In genomic region chr11:133809525-133810178, GRCh38 we compare ENCODE assay signal across 18 cellular contexts. TPM values are rescaled to one million over a fixed set of nuclear protein-coding genes. Genes with fewer than 3 reads are reported as not detected.
DNase-seq lines count a peak whose midpoint lies in the region; ATAC-seq and TF ChIP-seq lines count a peak whose summit lies in the region.
"Had no signal": no experiment of that assay in that cellular context is flagged by ENCODE, and none has a peak within 500 bp of the region (broad histone marks: within the 10 kb centered on the region; RNA-seq: fewer than 3 reads in every experiment).

No MANE protein-coding gene starts in this region.

- no peaks in the 10 kb centered on the region for H3K36me3 Mint-ChIP-seq in activated CD8-positive, alpha-beta memory T cell treated with anti-CD3 and anti-CD28 coated beads, Interleukin-2, amount 10 ng/mL, durations not matched to agents 7 days and 5 days
- no peaks in the 10 kb centered on the region for H3K36me3 Mint-ChIP-seq in T-cell
- H3K36me3 Mint-ChIP-seq in Calu3 (ENCODE audit: insufficient read depth, unreplicated experiment), result no peaks in the 10 kb centered on the region

- no peak for ATAC-seq in activated CD8-positive, alpha-beta memory T cell treated with anti-CD3 and anti-CD28 coated beads, Interleukin-2, amount 10 ng/mL, durations not matched to agents 7 days and 5 days
- no peak for ATAC-seq in T-cell (replicated peaks in 1 of 4)
- ATAC-seq: activated CD8-positive, alpha-beta T cell treated with anti-CD3 and anti-CD28 coated beads for 36 hours; activated T-helper 17 cell treated with anti-CD3 and anti-CD28 coated beads, Interleukin-2, amount 50 U/mL, for 72 hours; mucosa of descending colon had no signal

- no peaks in the 10 kb centered on the region for H3K4me1 Mint-ChIP-seq in activated CD8-positive, alpha-beta memory T cell treated with anti-CD3 and anti-CD28 coated beads, Interleukin-2, amount 10 ng/mL, durations not matched to agents 7 days and 5 days
- H3K4me1 Mint-ChIP-seq in T-cell, result no peaks in the 10 kb centered on the region
- H3K4me1 Mint-ChIP-seq in Calu3 (ENCODE audit: low read depth, unreplicated experiment), result no peaks in the 10 kb centered on the region
- H3K4me1 Mint-ChIP-seq: activated T-helper 17 cell treated with anti-CD3 and anti-CD28 coated beads, Interleukin-2, amount 50 U/mL, for 72 hours had no signal

- H3K9me3 Mint-ChIP-seq in activated CD8-positive, alpha-beta memory T cell treated with anti-CD3 and anti-CD28 coated beads, Interleukin-2, amount 10 ng/mL, durations not matched to agents 7 days and 5 days (ENCODE audit: low read depth), result no peaks in the 10 kb centered on the region
- H3K9me3 Mint-ChIP-seq in T-cell (no peaks in the 10 kb centered on the region), Calu3 (ENCODE audit: low read depth, unreplicated experiment) (peaks cover 10% of the 10 kb centered on the region)
- H3K9me3 Mint-ChIP-seq: activated CD8-positive, alpha-beta T cell treated with anti-CD3 and anti-CD28 coated beads for 36 hours; activated T-helper 17 cell treated with anti-CD3 and anti-CD28 coated beads, Interleukin-2, amount 50 U/mL, for 72 hours had no signal

- TF ChIP-seq CTCF in dorsolateral prefrontal cortex (IDR thresholded peaks at IDR 0.05 in 54 of 56, conservative IDR thresholded peaks at IDR 0.05 in 2 of 56; ENCODE audit: low read depth in 1 of 56, partially characterized antibody in 56 of 56) (no peak), Calu3 (IDR thresholded peaks at IDR 0.05; ENCODE audit: unreplicated experiment) (no peak)

- H3K4me3 ChIP-seq in dorsolateral prefrontal cortex, result peak overlapping the region in 36 of 59 donors; percentile 6 to 50 (median 26)
- H3K4me3 ChIP-seq: mucosa of descending colon, vagina had no signal

- peaks cover 0 to 7% (median 0%) of the 10 kb centered on the region in 45 donors for H3K27me3 ChIP-seq in dorsolateral prefrontal cortex
- H3K27me3 ChIP-seq: vagina had no signal

- no peak overlapping the region for H3K27ac Mint-ChIP-seq in activated CD8-positive, alpha-beta memory T cell treated with anti-CD3 and anti-CD28 coated beads, Interleukin-2, amount 10 ng/mL, durations not matched to agents 7 days and 5 days
- H3K27ac Mint-ChIP-seq in T-cell (no peak overlapping the region), Calu3 (ENCODE audit: unreplicated experiment) (no peak overlapping the region)
- H3K27ac Mint-ChIP-seq: activated CD8-positive, alpha-beta T cell treated with anti-CD3 and anti-CD28 coated beads for 36 hours; activated T-helper 17 cell treated with anti-CD3 and anti-CD28 coated beads, Interleukin-2, amount 50 U/mL, for 72 hours had no signal

- no peaks in the 10 kb centered on the region for H3K27me3 Mint-ChIP-seq in activated CD8-positive, alpha-beta memory T cell treated with anti-CD3 and anti-CD28 coated beads, Interleukin-2, amount 10 ng/mL, durations not matched to agents 7 days and 5 days
- H3K27me3 Mint-ChIP-seq in T-cell, result peaks cover 7 to 9% of the 10 kb centered on the region in 2 donors
- no peaks in the 10 kb centered on the region for H3K27me3 Mint-ChIP-seq in Calu3 (ENCODE audit: unreplicated experiment)

- DNase-seq in activated CD8-positive, alpha-beta memory T cell treated with anti-CD3 and anti-CD28 coated beads, Interleukin-2, amount 10 ng/mL, durations not matched to agents 7 days and 5 days, result peak; percentile 26
- no peak for DNase-seq in activated CD8-positive, alpha-beta memory T cell treated with anti-CD3 and anti-CD28 coated beads, Interleukin-2, amount 50 U/mL, for 4 hours
- DNase-seq in dorsolateral prefrontal cortex (peak in 4 of 10 donors; percentile 6 to 56 (median 36)), medulla oblongata (ENCODE audit: extremely low spot score) (peak; percentile 21), superior temporal gyrus (ENCODE audit: extremely low spot score) (peak; percentile 65), T-cell (no peak), Calu3 (no peak)
- DNase-seq in stimulated activated CD4-positive, alpha-beta T cell treated with anti-CD3 and anti-CD28 coated beads, Interleukin-4, amount 100 ng/mL, for 4 hours, result no peak
- DNase-seq: activated CD8-positive, alpha-beta T cell treated with anti-CD3 and anti-CD28 coated beads for 36 hours; KG1; kidney; mucosa of descending colon; NCI-H1417 treated with DMSO at 0.1 percent for 48 hours; NCI-H446 treated with DMSO at 0.1 percent for 48 hours had no signal

- no TSS peak for BruUV-seq in Calu3 (replicated peaks; lab: Mats Ljungman, UMichigan)

- CTCF ChIA-PET in activated CD8-positive, alpha-beta memory T cell treated with anti-CD3 and anti-CD28 coated beads, Interleukin-2, amount 10 ng/mL, durations not matched to agents 7 days and 5 days (lab: Charles Lee), result no interaction called here
- CTCF ChIA-PET in T-cell (lab: Charles Lee), result no interaction called here
- CTCF ChIA-PET in Calu3 (lab: Charles Lee), result no interaction called here

- intact Hi-C loops in dorsolateral prefrontal cortex (cut with DNase I) (no loop called here), Calu3 (cut with micrococcal nuclease; ENCODE audit: unreplicated experiment) (no loop called here)

- H3K27ac ChIP-seq in dorsolateral prefrontal cortex, result peak overlapping the region in 35 of 59 donors; percentile 1 to 73 (median 35)
- H3K27ac ChIP-seq: vagina had no signal

- no peak overlapping the region for H3K4me3 Mint-ChIP-seq in activated CD8-positive, alpha-beta memory T cell treated with anti-CD3 and anti-CD28 coated beads, Interleukin-2, amount 10 ng/mL, durations not matched to agents 7 days and 5 days
- H3K4me3 Mint-ChIP-seq in T-cell, result no peak overlapping the region
- no peak overlapping the region for H3K4me3 Mint-ChIP-seq in Calu3 (ENCODE audit: low read depth, unreplicated experiment)
- H3K4me3 Mint-ChIP-seq: activated CD8-positive, alpha-beta T cell treated with anti-CD3 and anti-CD28 coated beads for 36 hours; activated T-helper 17 cell treated with anti-CD3 and anti-CD28 coated beads, Interleukin-2, amount 50 U/mL, for 72 hours had no signal

- POLR2A ChIA-PET in T-cell (lab: Charles Lee), result no interaction called here

RNA-seq across cellular contexts. Expression of gene SPATA19, which starts 35.7 kb away (rescaled TPM):
- not detected for total RNA-seq in activated CD8-positive, alpha-beta memory T cell treated with anti-CD3 and anti-CD28 coated beads, Interleukin-2, amount 10 ng/mL, durations not matched to agents 7 days and 5 days
- total RNA-seq in dorsolateral prefrontal cortex, result 1 to 10 TPM in 4 of 120 experiments, under 1 TPM in 5, not detected in 111; 0.50 to 1.4 (median 0.80) TPM
- not detected for total RNA-seq in T-cell
- not detected in 2 replicates for total RNA-seq in Calu3 (2022)
- total RNA-seq: activated CD8-positive, alpha-beta T cell treated with anti-CD3 and anti-CD28 coated beads for 36 hours; activated T-helper 17 cell treated with anti-CD3 and anti-CD28 coated beads, Interleukin-2, amount 50 U/mL, for 72 hours; epithelial cell of proximal tubule; kidney; mucosa of descending colon; osteoblast; vagina had no signal

Comparison
In these comparisons a context has a peak if more than half of its experiments do, and no peak if none do; other contexts are left out.
1. DNase-seq: peak in activated CD8-positive, alpha-beta memory T cell treated with anti-CD3 and anti-CD28 coated beads, Interleukin-2, amount 10 ng/mL, durations not matched to agents 7 days and 5 days (single experiment), medulla oblongata (single experiment) and superior temporal gyrus (single experiment); none in activated CD8-positive, alpha-beta memory T cell treated with anti-CD3 and anti-CD28 coated beads, Interleukin-2, amount 50 U/mL, for 4 hours (single experiment), T-cell (0 of 34), Calu3 (single experiment) and stimulated activated CD4-positive, alpha-beta T cell treated with anti-CD3 and anti-CD28 coated beads, Interleukin-4, amount 100 ng/mL, for 4 hours (0 of 2).